34 cellular contexts compared by ENCODE assay signal in the genomic region with DNA sequence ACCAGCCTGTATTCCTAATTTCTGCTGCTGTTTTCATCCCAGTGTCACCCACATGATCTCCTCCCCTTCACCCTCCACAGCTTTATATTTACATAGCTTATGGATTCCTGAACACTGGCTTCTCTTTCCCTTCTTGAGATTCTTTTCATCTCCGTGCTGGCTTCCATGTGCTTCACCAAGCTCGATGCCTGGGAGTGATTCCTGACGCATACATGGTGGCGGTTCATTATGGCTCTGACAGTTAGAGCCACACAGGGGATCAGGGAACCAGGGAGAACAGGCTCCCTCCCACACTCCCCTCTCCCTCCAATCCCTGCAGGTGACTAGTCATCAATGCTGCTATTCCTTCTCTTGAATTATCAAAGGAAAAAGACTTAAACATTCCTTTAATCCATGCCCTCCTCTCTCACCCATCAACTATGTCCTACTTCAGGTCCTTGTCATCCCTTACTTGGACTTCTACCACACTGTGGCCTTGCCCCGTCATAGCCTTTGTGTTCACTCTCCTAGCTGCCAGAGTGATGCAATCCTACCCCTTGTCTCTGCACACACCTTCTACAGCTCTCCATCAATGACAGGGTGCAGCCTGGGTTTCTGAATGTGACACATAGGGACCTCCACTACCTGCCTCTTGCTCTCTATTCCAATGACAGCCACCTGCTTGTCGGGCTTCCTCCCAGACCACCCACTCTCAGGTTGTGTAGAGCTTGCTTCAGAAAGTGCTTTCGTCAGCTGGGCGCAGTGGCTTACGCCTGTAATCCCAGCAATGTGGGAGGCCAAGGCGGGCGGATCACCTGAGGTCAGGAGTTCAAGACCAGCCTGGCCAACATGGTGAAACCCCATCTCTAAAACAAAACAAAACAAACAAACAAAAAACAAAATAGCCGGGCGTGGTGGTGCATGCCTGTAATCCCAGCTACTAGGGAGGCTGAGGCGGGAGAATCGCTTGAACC. TPM values are rescaled to one million over a fixed set of nuclear protein-coding genes. Genes with fewer than 3 reads are reported as not detected.
"Had no signal": no experiment of that assay in that cellular context is flagged by ENCODE, and none has a peak within 500 bp of the region (broad histone marks: within the 10 kb centered on the region; RNA-seq: fewer than 3 reads in every experiment).

No MANE protein-coding gene starts in this region.

- H3K27ac ChIP-seq: left lung, lower lobe of right lung, neural progenitor cell, neutrophil, ovary, right atrium auricular region, stomach, testis, thyroid gland, transverse colon, upper lobe of right lung had no signal

- H3K27me3 ChIP-seq: left lung, neural progenitor cell, neutrophil, ovary, right atrium auricular region, stomach, testis, thyroid gland, transverse colon, upper lobe of right lung had no signal

- H3K9ac ChIP-seq: neural progenitor cell had no signal

- H3K36me3 ChIP-seq: left lung, lower lobe of right lung, neural progenitor cell, neutrophil, ovary, right atrium auricular region, stomach, thyroid gland, transverse colon, upper lobe of right lung had no signal

- H3K9me3 ChIP-seq: left lung, lower lobe of right lung, neutrophil, ovary, right atrium auricular region, stomach, testis, thyroid gland, transverse colon, upper lobe of right lung had no signal

- H3K4me1 ChIP-seq: left lung, lower lobe of right lung, neural progenitor cell, right atrium auricular region, stomach, testis, thyroid gland, transverse colon, upper lobe of right lung had no signal

- H2AFZ ChIP-seq: neural progenitor cell had no signal

- H3K4me3 ChIP-seq: left lung, lower lobe of right lung, neural progenitor cell, ovary, right atrium auricular region, stomach, testis, thyroid gland, transverse colon, upper lobe of right lung had no signal

- ATAC-seq: left colon; left lung; lower lobe of right lung; natural killer cell; sciatic nerve; stimulated activated naive B cell treated with anti-CD40 and anti-IgM and Interleukin-4, amounts not matched to agents 10 μg/mL and 1 μg/mL and 100 μg/mL, for 72 hours; stimulated activated naive CD8-positive, alpha-beta T cell treated with anti-CD3 and anti-CD28 coated beads, Interleukin-15, Interleukin-2, amounts not matched to agents 100 U/mL and 50 U/mL, for 24 hours; upper lobe of right lung had no signal

- DNase-seq: hypothalamus; immature natural killer cell; kidney; left colon; left lung; lower lobe of right lung; mammary epithelial cell; mesenchymal stem cell; naive B cell; natural killer cell; nephron progenitor cell; ovary; small intestine; stimulated activated CD4-positive, alpha-beta T cell treated with anti-CD3 and anti-CD28 coated beads, Interleukin-1b, Interleukin-23, amount 100 ng/mL, for 48 hours; stimulated activated CD4-positive, alpha-beta T cell treated with anti-CD3 and anti-CD28 coated beads, Interleukin-4, amount 100 ng/mL, for 1 hour; stimulated activated naive B cell treated with anti-CD40 and anti-IgM and Interleukin-4, amounts not matched to agents 10 μg/mL and 1 μg/mL and 100 μg/mL, for 72 hours; stimulated activated naive CD8-positive, alpha-beta T cell treated with anti-CD3 and anti-CD28 coated beads, Interleukin-15, Interleukin-2, amounts not matched to agents 100 U/mL and 50 U/mL, for 24 hours; stomach; testis; thyroid gland; transverse colon; upper lobe of right lung had no signal

- FAIRE-seq: islet of Langerhans, kidney, small intestine, urothelium cell line had no signal

- H3K4me2 ChIP-seq: neural progenitor cell had no signal

RNA-seq across cellular contexts. Expression of a gene that starts 43.6 kb away (rescaled TPM):
- total RNA-seq: kidney, left lung, liver, lower lobe of right lung, mammary epithelial cell, mononuclear cell, natural killer cell, omental fat pad, ovary, progenitor cell of endocrine pancreas, pulmonary artery endothelial cell, renal cortical epithelial cell, right atrium auricular region, sciatic nerve, thyroid gland, upper lobe of right lung had no signal
- polyA plus RNA-seq: immature natural killer cell, liver, mammary epithelial cell, ovary had no signal
